ENCODE assay signal across 8 cellular contexts in genomic region chr3:128170866-128171516, GRCh38. TPM values are rescaled to one million over a fixed set of nuclear protein-coding genes. Genes with fewer than 3 reads are reported as not detected.
DNase-seq lines count a peak whose midpoint lies in the region; ATAC-seq and TF ChIP-seq lines count a peak whose summit lies in the region.

No MANE protein-coding gene starts in this region.

- H3K4me1 Mint-ChIP-seq in brain, result peaks cover 57% of the 10 kb centered on the region

- peaks cover 4% of the 10 kb centered on the region for H3K36me3 Mint-ChIP-seq in brain

- peaks cover 0 to 29% (median 13%) of the 10 kb centered on the region in 4 donors for H3K4me1 ChIP-seq in stomach

- no peaks in the 10 kb centered on the region for H3K9me3 ChIP-seq in stomach

- no peak for TF ChIP-seq POLR2A in stomach (IDR thresholded peaks at IDR 0.05)

- 15 to 28% (median 23%) methylated on average over 5 of the region's 5 CpGs for WGBS in stomach, 5 donors

- POLR2A ChIA-PET in AG04449 (lab: Yijun Ruan, JAX), result no interaction called here

- H3K27ac ChIP-seq in stomach, result no peak overlapping the region

- TF ChIP-seq CTCF in AG04449 (IDR thresholded peaks at IDR 0.05; ENCODE audit: insufficient read depth, low read length, missing control alignments) (peak; percentile 97), brain (conservative IDR thresholded peaks at IDR 0.05) (peak; percentile 96 to 97), stomach (IDR thresholded peaks at IDR 0.05) (peak in 5 of 7 experiments; percentile 47 to 68 (median 53))

- H3K27ac Mint-ChIP-seq in brain, result peak overlapping the region in 1 of 5 experiments; percentile 34

- H3K4me3 Mint-ChIP-seq in brain, result peak overlapping the region in 2 of 5 experiments; percentile 25 to 63

- no peak for ATAC-seq in HG03108 (IDR thresholded peaks at IDR 0.05; ENCODE audit: unreplicated experiment)

- CTCF ChIA-PET in AG04449 (lab: Yijun Ruan, JAX), result interaction anchor here (0.6 to 12.5 kb wide), 34 partner anchors 13 to 447 kb away, joined by 3 to 128 read pairs (median 4); no protein-coding TSS in a partner anchor

- intact Hi-C loops in stomach (cut with DNase I; ENCODE audit: low total_unique reads), result no loop called here

- H3K36me3 ChIP-seq in H7 (replicated peaks; ENCODE audit: control insufficient read depth, insufficient read depth, low read length), result no peaks in the 10 kb centered on the region
- no peaks in the 10 kb centered on the region for H3K36me3 ChIP-seq in stomach

- no peak for TF ChIP-seq EP300 in stomach (IDR thresholded peaks at IDR 0.05)

- H3K9me3 Mint-ChIP-seq in brain, result no peaks in the 10 kb centered on the region

- no peaks in the 10 kb centered on the region for H3K27me3 Mint-ChIP-seq in brain

- DNase-seq in AG04449 (ENCODE audit: low read depth, low spot score), result no peak
- DNase-seq in H7, result peak; percentile 55
- DNase-seq in NCI-H748 (lab: John Stamatoyannopoulos, UW; ENCODE audit: unreplicated experiment), result peak; percentile 59
- DNase-seq in iPS-NIHi11 (ENCODE audit: low spot score), result peak; percentile 52
- DNase-seq in stomach, result peak; percentile 34
- DNase-seq in cortex of kidney (lab: John Stamatoyannopoulos, UW), result no peak

- no peak overlapping the region for H3K4me3 ChIP-seq in AG04449 (ENCODE audit: low read depth, low read length)
- H3K4me3 ChIP-seq in H7 (ENCODE audit: insufficient read depth, low read depth, low read length), result no peak overlapping the region
- no peak overlapping the region for H3K4me3 ChIP-seq in stomach

- H3K27me3 ChIP-seq in H7 (ENCODE audit: control insufficient read depth, insufficient read depth, low read length), result no peaks in the 10 kb centered on the region
- H3K27me3 ChIP-seq in stomach, result no peaks in the 10 kb centered on the region

RNA-seq across cellular contexts. Expression of gene EEFSEC, which starts 17.7 kb away (rescaled TPM):
- 7.4 and 8.1 TPM in 2 replicates for total RNA-seq in H7 (2014; rRNA removed; shearing (Covaris generic))
- polyA plus RNA-seq in brain (ENCODE audit: insufficient read depth, low read depth, low replicate concordance), result 40.9 TPM
- 10 to 100 TPM in 4 of 5 donors, 1 to 10 TPM in 1; 5.0 to 39.1 (median 19.2) TPM for total RNA-seq in stomach
- polyA plus RNA-seq in stomach, result 10 to 100 TPM in 1 of 3 donors, 1 to 10 TPM in 2; 8.0 to 12.2 (median 9.2) TPM

RNA-seq across cellular contexts. Expression of gene RUVBL1, which starts 47.4 kb away (rescaled TPM):
- total RNA-seq in H7 (2014; rRNA removed; shearing (Covaris generic)), result 179 and 182 TPM in 2 replicates
- polyA plus RNA-seq in brain (ENCODE audit: insufficient read depth, low read depth, low replicate concordance) (111 TPM), stomach (10 to 100 TPM; 12.7 to 17.8 (median 14.6) TPM)
- 10 to 100 TPM in 2 of 5 donors, 1 to 10 TPM in 2, not detected in 1; 3.5 to 26.4 (median 9.2) TPM for total RNA-seq in stomach

Comparison
In these comparisons a context has a peak if more than half of its experiments do, and no peak if none do; other contexts are left out.
1. DNase-seq: peak in H7 (single experiment), NCI-H748 (single experiment), iPS-NIHi11 (single experiment) and stomach (single experiment); none in AG04449 (single experiment) and cortex of kidney (single experiment).
2. Peak in every context shown above with its lines, with median percentiles within 50 percentile points of each other: CTCF ChIP-seq.